In genomic region chr1:14300991-14301703, GRCh38 we compare ENCODE assay signal across 15 cellular contexts.
DNase-seq lines count a peak whose midpoint lies in the region; ATAC-seq and TF ChIP-seq lines count a peak whose summit lies in the region.
"Had no signal": no experiment of that assay in that cellular context is flagged by ENCODE, and none has a peak within 500 bp of the region (broad histone marks: within the 10 kb centered on the region; RNA-seq: fewer than 3 reads in every experiment).

No MANE protein-coding gene starts in this region.

- no peaks in the 10 kb centered on the region for H3K9me3 ChIP-seq in colonic mucosa
- H3K9me3 ChIP-seq: upper lobe of left lung had no signal

- H3K9ac ChIP-seq in colonic mucosa (ENCODE audit: low read depth in 2 of 2, low read length in 2 of 2), result no peak overlapping the region

- H3K4me3 ChIP-seq in colonic mucosa, result no peak overlapping the region
- H3K4me3 ChIP-seq: dorsolateral prefrontal cortex, upper lobe of left lung had no signal

- ATAC-seq in left ventricle myocardium superior (peak; percentile 52), GM19463 (IDR thresholded peaks at IDR 0.05; ENCODE audit: unreplicated experiment) (no peak), HG02588 (IDR thresholded peaks at IDR 0.05; ENCODE audit: unreplicated experiment) (no peak), HG03469 (IDR thresholded peaks at IDR 0.05; ENCODE audit: unreplicated experiment) (no peak)

- intact Hi-C loops in colonic mucosa (cut with DNase I), result no loop called here
- intact Hi-C loops in left ventricle myocardium superior (cut with micrococcal nuclease), result no loop called here

- H3K27me3 ChIP-seq in colonic mucosa, result no peaks in the 10 kb centered on the region
- H3K27me3 ChIP-seq: dorsolateral prefrontal cortex, upper lobe of left lung had no signal

- TF ChIP-seq CTCF in colonic mucosa (IDR thresholded peaks at IDR 0.05), result no peak

- no peaks in the 10 kb centered on the region for H3K4me1 ChIP-seq in colonic mucosa

- DNase-seq in G401 (ENCODE audit: low spot score), result peak; percentile 70
- DNase-seq in colonic mucosa, result peak; percentile 38
- peak; percentile 76 for DNase-seq in left ventricle myocardium superior
- DNase-seq in renal cortical epithelial cell (ENCODE audit: low read depth), result peak; percentile 28
- DNase-seq in SW 1271 (lab: John Stamatoyannopoulos, UW), result no peak
- DNase-seq: activated CD4-positive, CD25-positive, alpha-beta regulatory T cell treated with anti-CD3 and anti-CD28 coated beads, Interleukin-2, amount 50 U/mL, for 72 hours; activated naive CD4-positive, alpha-beta T cell treated with anti-CD3 and anti-CD28 coated beads, Interleukin-2, amount 10 ng/mL, durations not matched to agents 7 days and 5 days; NCI-H1048; nucleus accumbens; small intestine had no signal

- no peaks in the 10 kb centered on the region for H3K36me3 ChIP-seq in colonic mucosa
- H3K36me3 ChIP-seq: upper lobe of left lung had no signal

- in situ Hi-C loops in G401 (cut with HindIII; ENCODE audit: low sequenced_read_pairs), result no loop called here

- H3K27ac ChIP-seq in colonic mucosa, result no peak overlapping the region
- H3K27ac ChIP-seq: dorsolateral prefrontal cortex had no signal

Comparison
In these comparisons a context has a peak if more than half of its experiments do, and no peak if none do; other contexts are left out.
1. DNase-seq: peak in G401 (single experiment), colonic mucosa (single experiment), left ventricle myocardium superior (single experiment) and renal cortical epithelial cell (single experiment); none in SW 1271 (0 of 2).